ENCODE assay signal across 1 cellular context in genomic region chr5:132464155-132464939, GRCh38.
TF ChIP-seq lines count a peak whose summit lies in the region.

No MANE protein-coding gene starts in this region.

TF ChIP-seq in GM23338, 12 proteins besides CTCF, POLR2A, EP300 and RAD21 (continued from another document):
- TF ChIP-seq, protein P1, sequence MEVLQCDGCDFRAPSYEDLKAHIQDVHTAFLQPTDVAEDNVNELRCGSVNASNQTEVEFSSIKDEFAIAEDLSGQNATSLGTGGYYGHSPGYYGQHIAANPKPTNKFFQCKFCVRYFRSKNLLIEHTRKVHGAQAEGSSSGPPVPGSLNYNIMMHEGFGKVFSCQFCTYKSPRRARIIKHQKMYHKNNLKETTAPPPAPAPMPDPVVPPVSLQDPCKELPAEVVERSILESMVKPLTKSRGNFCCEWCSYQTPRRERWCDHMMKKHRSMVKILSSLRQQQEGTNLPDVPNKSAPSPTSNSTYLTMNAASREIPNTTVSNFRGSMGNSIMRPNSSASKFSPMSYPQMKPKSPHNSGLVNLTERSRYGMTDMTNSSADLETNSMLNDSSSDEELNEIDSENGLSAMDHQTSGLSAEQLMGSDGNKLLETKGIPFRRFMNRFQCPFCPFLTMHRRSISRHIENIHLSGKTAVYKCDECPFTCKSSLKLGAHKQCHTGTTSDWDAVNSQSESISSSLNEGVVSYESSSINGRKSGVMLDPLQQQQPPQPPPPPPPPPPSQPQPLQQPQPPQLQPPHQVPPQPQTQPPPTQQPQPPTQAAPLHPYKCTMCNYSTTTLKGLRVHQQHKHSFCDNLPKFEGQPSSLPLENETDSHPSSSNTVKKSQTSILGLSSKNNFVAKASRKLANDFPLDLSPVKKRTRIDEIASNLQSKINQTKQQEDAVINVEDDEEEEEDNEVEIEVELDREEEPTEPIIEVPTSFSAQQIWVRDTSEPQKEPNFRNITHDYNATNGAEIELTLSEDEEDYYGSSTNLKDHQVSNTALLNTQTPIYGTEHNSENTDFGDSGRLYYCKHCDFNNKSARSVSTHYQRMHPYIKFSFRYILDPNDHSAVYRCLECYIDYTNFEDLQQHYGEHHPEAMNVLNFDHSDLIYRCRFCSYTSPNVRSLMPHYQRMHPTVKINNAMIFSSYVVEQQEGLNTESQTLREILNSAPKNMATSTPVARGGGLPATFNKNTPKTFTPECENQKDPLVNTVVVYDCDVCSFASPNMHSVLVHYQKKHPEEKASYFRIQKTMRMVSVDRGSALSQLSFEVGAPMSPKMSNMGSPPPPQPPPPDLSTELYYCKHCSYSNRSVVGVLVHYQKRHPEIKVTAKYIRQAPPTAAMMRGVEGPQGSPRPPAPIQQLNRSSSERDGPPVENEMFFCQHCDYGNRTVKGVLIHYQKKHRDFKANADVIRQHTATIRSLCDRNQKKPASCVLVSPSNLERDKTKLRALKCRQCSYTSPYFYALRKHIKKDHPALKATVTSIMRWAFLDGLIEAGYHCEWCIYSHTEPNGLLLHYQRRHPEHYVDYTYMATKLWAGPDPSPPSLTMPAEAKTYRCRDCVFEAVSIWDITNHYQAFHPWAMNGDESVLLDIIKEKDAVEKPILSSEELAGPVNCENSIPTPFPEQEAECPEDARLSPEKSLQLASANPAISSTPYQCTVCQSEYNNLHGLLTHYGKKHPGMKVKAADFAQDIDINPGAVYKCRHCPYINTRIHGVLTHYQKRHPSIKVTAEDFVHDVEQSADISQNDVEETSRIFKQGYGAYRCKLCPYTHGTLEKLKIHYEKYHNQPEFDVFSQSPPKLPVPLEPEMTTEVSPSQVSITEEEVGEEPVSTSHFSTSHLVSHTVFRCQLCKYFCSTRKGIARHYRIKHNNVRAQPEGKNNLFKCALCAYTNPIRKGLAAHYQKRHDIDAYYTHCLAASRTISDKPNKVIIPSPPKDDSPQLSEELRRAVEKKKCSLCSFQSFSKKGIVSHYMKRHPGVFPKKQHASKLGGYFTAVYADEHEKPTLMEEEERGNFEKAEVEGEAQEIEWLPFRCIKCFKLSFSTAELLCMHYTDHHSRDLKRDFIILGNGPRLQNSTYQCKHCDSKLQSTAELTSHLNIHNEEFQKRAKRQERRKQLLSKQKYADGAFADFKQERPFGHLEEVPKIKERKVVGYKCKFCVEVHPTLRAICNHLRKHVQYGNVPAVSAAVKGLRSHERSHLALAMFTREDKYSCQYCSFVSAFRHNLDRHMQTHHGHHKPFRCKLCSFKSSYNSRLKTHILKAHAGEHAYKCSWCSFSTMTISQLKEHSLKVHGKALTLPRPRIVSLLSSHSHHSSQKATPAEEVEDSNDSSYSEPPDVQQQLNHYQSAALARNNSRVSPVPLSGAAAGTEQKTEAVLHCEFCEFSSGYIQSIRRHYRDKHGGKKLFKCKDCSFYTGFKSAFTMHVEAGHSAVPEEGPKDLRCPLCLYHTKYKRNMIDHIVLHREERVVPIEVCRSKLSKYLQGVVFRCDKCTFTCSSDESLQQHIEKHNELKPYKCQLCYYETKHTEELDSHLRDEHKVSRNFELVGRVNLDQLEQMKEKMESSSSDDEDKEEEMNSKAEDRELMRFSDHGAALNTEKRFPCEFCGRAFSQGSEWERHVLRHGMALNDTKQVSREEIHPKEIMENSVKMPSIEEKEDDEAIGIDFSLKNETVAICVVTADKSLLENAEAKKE (CRISPR knock-in tag; IDR thresholded peaks at IDR 0.05) = no peak
- TF ChIP-seq ZNF331 (CRISPR knock-in tag; IDR thresholded peaks at IDR 0.05; ENCODE audit: low read depth) (no peak), NANOG (IDR thresholded peaks at IDR 0.05; ENCODE audit: borderline replicate concordance) (no peak), JUNB (IDR thresholded peaks at IDR 0.05; ENCODE audit: unreplicated experiment) (no peak), ZNF114 (CRISPR knock-in tag; IDR thresholded peaks at IDR 0.05) (no peak), EZH2 (IDR thresholded peaks at IDR 0.05; ENCODE audit: low read depth, unreplicated experiment) (no peak), POLR2AphosphoS5 (IDR thresholded peaks at IDR 0.05; ENCODE audit: low read depth) (no peak)
TF ChIP-seq in GM23338: peak in this region for 0.
